13 cellular contexts compared by ENCODE assay signal in genomic region chr11:131934006-131934405, GRCh38.
DNase-seq lines count a peak whose midpoint lies in the region; ATAC-seq lines count a peak whose summit lies in the region.
"Had no signal": no experiment of that assay in that cellular context is flagged by ENCODE, and none has a peak within 500 bp of the region (broad histone marks: within the 10 kb centered on the region; RNA-seq: fewer than 3 reads in every experiment).

No MANE protein-coding gene starts in this region.

- peaks cover 2 to 3% of the 10 kb centered on the region in 2 donors for H3K9me3 Mint-ChIP-seq in stimulated activated naive B cell treated with anti-CD40 and anti-IgM and Interleukin-4, amounts not matched to agents 10 μg/mL and 1 μg/mL and 100 μg/mL, for 72 hours
- H3K9me3 Mint-ChIP-seq in T-cell, result peaks cover 0 to 3% (median 0%) of the 10 kb centered on the region in 3 donors
- H3K9me3 Mint-ChIP-seq: CD8-positive, alpha-beta T cell; HFFc6 had no signal

- CTCF ChIA-PET in T-cell (lab: Charles Lee), result no interaction called here

- POLR2A ChIA-PET in T-cell (lab: Charles Lee), result no interaction called here

- DNase-seq in NCI-H748 (lab: John Stamatoyannopoulos, UW; ENCODE audit: unreplicated experiment), result peak; percentile 25
- DNase-seq in NCI-H748 treated with DMSO at 0.1 percent for 48 hours (lab: John Stamatoyannopoulos, UW), result no peak
- DNase-seq in SK-MEL-5 (ENCODE audit: low read depth, low spot score), result peak; percentile 64
- peak; percentile 88 for DNase-seq in foreskin melanocyte
- DNase-seq in stimulated activated naive B cell treated with anti-CD40 and anti-IgM and Interleukin-4, amounts not matched to agents 10 μg/mL and 1 μg/mL and 100 μg/mL, for 72 hours, result no peak
- DNase-seq in T-cell, result no peak
- DNase-seq: CD4-positive, CD25-positive, alpha-beta regulatory T cell; CD8-positive, alpha-beta T cell; DMS 273 treated with DMSO at 0.1 percent for 48 hours; DND-41; GOT3; HFFc6 had no signal

- no peak for ATAC-seq in stimulated activated naive B cell treated with anti-CD40 and anti-IgM and Interleukin-4, amounts not matched to agents 10 μg/mL and 1 μg/mL and 100 μg/mL, for 72 hours (replicated peaks)
- ATAC-seq in T-cell (replicated peaks in 1 of 4), result no peak
- ATAC-seq: CD8-positive, alpha-beta T cell had no signal

- no peak overlapping the region for H3K27ac Mint-ChIP-seq in stimulated activated naive B cell treated with anti-CD40 and anti-IgM and Interleukin-4, amounts not matched to agents 10 μg/mL and 1 μg/mL and 100 μg/mL, for 72 hours
- no peak overlapping the region for H3K27ac Mint-ChIP-seq in T-cell
- H3K27ac Mint-ChIP-seq: B cell; CD4-positive, CD25-positive, alpha-beta regulatory T cell; CD8-positive, alpha-beta T cell; HFFc6 had no signal

- H3K4me1 Mint-ChIP-seq in stimulated activated naive B cell treated with anti-CD40 and anti-IgM and Interleukin-4, amounts not matched to agents 10 μg/mL and 1 μg/mL and 100 μg/mL, for 72 hours, result no peaks in the 10 kb centered on the region
- H3K4me1 Mint-ChIP-seq in T-cell, result no peaks in the 10 kb centered on the region
- H3K4me1 Mint-ChIP-seq: B cell; CD4-positive, CD25-positive, alpha-beta regulatory T cell had no signal

- H3K4me3 Mint-ChIP-seq in stimulated activated naive B cell treated with anti-CD40 and anti-IgM and Interleukin-4, amounts not matched to agents 10 μg/mL and 1 μg/mL and 100 μg/mL, for 72 hours, result no peak overlapping the region
- H3K4me3 Mint-ChIP-seq in T-cell, result no peak overlapping the region
- H3K4me3 Mint-ChIP-seq: B cell; CD4-positive, CD25-positive, alpha-beta regulatory T cell; CD8-positive, alpha-beta T cell; HFFc6 had no signal

- H3K27me3 Mint-ChIP-seq in stimulated activated naive B cell treated with anti-CD40 and anti-IgM and Interleukin-4, amounts not matched to agents 10 μg/mL and 1 μg/mL and 100 μg/mL, for 72 hours, result no peaks in the 10 kb centered on the region
- H3K27me3 Mint-ChIP-seq in T-cell, result no peaks in the 10 kb centered on the region
- H3K27me3 Mint-ChIP-seq: B cell; CD4-positive, CD25-positive, alpha-beta regulatory T cell had no signal

- H3K36me3 Mint-ChIP-seq in stimulated activated naive B cell treated with anti-CD40 and anti-IgM and Interleukin-4, amounts not matched to agents 10 μg/mL and 1 μg/mL and 100 μg/mL, for 72 hours, result no peaks in the 10 kb centered on the region
- H3K36me3 Mint-ChIP-seq in T-cell, result no peaks in the 10 kb centered on the region
- H3K36me3 Mint-ChIP-seq: CD4-positive, CD25-positive, alpha-beta regulatory T cell; CD8-positive, alpha-beta T cell had no signal

- in situ Hi-C loops in SK-MEL-5 (cut with HindIII; ENCODE audit: low pct_unique_long_range_greater_than_20kb, low sequenced_read_pairs), result no loop called here

Comparison
In these comparisons a context has a peak if more than half of its experiments do, and no peak if none do; other contexts are left out.
1. DNase-seq: peak in NCI-H748 (single experiment), SK-MEL-5 (single experiment) and foreskin melanocyte (single experiment); none in NCI-H748 treated with DMSO at 0.1 percent for 48 hours (single experiment), stimulated activated naive B cell treated with anti-CD40 and anti-IgM and Interleukin-4, amounts not matched to agents 10 μg/mL and 1 μg/mL and 100 μg/mL, for 72 hours (single experiment) and T-cell (0 of 34).